18 cellular contexts compared by ENCODE assay signal in the genomic region with DNA sequence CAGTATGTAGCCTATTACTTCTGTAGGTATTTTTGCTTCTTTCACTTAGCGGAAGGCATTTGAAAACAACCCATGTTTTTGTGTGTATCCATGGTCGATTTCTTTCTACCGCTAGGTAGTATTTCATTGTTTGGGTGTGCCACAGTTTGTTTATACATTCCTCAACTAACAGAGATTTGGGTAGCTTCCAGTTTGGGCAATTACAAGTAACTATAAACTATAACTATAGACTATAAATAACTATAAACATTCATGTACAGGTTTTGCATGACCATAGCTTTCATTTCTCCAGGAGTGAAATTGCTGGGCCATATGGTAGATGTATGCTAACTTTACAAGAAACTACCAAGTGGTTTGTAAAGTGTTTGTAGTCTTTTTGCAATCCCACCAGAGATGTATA. TPM values are rescaled to one million over a fixed set of nuclear protein-coding genes. Genes with fewer than 3 reads are reported as not detected.
DNase-seq lines count a peak whose midpoint lies in the region; TF ChIP-seq lines count a peak whose summit lies in the region.
"Had no signal": no experiment of that assay in that cellular context is flagged by ENCODE, and none has a peak within 500 bp of the region (broad histone marks: within the 10 kb centered on the region; RNA-seq: fewer than 3 reads in every experiment).

No MANE protein-coding gene starts in this region.

- no peak for TF ChIP-seq POLR2A in sigmoid colon (IDR thresholded peaks at IDR 0.05)

- no peaks in the 10 kb centered on the region for H3K9me3 ChIP-seq in hepatocyte (ENCODE audit: low read depth)
- no peaks in the 10 kb centered on the region for H3K9me3 ChIP-seq in sigmoid colon

- no peak overlapping the region for H3K4me2 ChIP-seq in hepatocyte

- no peaks in the 10 kb centered on the region for H3K27me3 ChIP-seq in hepatocyte
- no peaks in the 10 kb centered on the region for H3K27me3 ChIP-seq in sigmoid colon

- intact Hi-C loops in sigmoid colon (cut with DNase I): no loop called here

- H4K20me1 ChIP-seq in hepatocyte (ENCODE audit: insufficient read depth, poor library complexity, severe bottlenecking): no peaks in the 10 kb centered on the region

- no peaks in the 10 kb centered on the region for H3K79me2 ChIP-seq in hepatocyte

- H3K4me3 ChIP-seq in hepatocyte (no peak overlapping the region), sigmoid colon (no peak overlapping the region)
- H3K4me3 ChIP-seq: GM23248 had no signal

- no peaks in the 10 kb centered on the region for H3K36me3 ChIP-seq in hepatocyte (replicated peaks; ENCODE audit: insufficient read depth, low read depth)
- no peaks in the 10 kb centered on the region for H3K36me3 ChIP-seq in sigmoid colon

- WGBS in hepatocyte (ENCODE audit: low lambda C conversion rate, missing lambda C conversion rate): 67% methylated on average over 3 of the region's 3 CpGs
- 16 to 59% methylated on average over 3 of the region's 3 CpGs for WGBS in sigmoid colon, 2 donors

- H2AFZ ChIP-seq in hepatocyte: no peak overlapping the region
- H2AFZ ChIP-seq: GM23248 had no signal

- H3K4me1 ChIP-seq in hepatocyte (ENCODE audit: insufficient read depth): no peaks in the 10 kb centered on the region
- no peaks in the 10 kb centered on the region for H3K4me1 ChIP-seq in sigmoid colon

- DNase-seq in H4 (ENCODE audit: low spot score) (peak; percentile 14), M059J (ENCODE audit: low read depth) (peak; percentile 7), hepatocyte (ENCODE audit: low spot score) (no peak), sigmoid colon (no peak), NCI-H446 (lab: John Stamatoyannopoulos, UW) (no peak)
- DNase-seq in activated CD4-positive, alpha-beta T cell treated with anti-CD3 and anti-CD28 coated beads, Interleukin-2, amount 50 U/mL, for 1 hour: no peak
- no peak for DNase-seq in activated effector memory CD4-positive, alpha-beta T cell treated with Interleukin-2 at 50 U/mL for 16 hours
- DNase-seq: 8988T; C1 segment of cervical spinal cord; Calu3; CD4-positive, alpha-beta memory T cell; COR-L47; DMS53; DMS79 treated with DMSO at 0.1 percent for 48 hours; GF-D8; GM23248; H9; HFFc6 had no signal

- TF ChIP-seq CTCF in hepatocyte (IDR thresholded peaks at IDR 0.05; ENCODE audit: poor library complexity) (no peak), sigmoid colon (IDR thresholded peaks at IDR 0.05) (no peak)

- H3K27ac ChIP-seq in hepatocyte (peak overlapping the region; percentile 9), sigmoid colon (no peak overlapping the region)
- H3K27ac ChIP-seq: GM23248 had no signal

- no peak for TF ChIP-seq EP300 in sigmoid colon (IDR thresholded peaks at IDR 0.05)

- no peaks in the 10 kb centered on the region for H3K9me2 ChIP-seq in hepatocyte (replicated peaks; ENCODE audit: insufficient read depth)

RNA-seq across cellular contexts. Expression of gene LYRM9, which starts 40.0 kb away (rescaled TPM):
- 3.3 and 3.9 TPM in 2 replicates for total RNA-seq in H4 (2014; rRNA removed; shearing (Covaris generic))
- 2.0 and 7.2 TPM in 2 replicates for total RNA-seq in M059J (2014; rRNA removed; shearing (Covaris generic))
- total RNA-seq in hepatocyte (9.0 and 12.2 TPM in 2 replicates), sigmoid colon (10 to 100 TPM; 15.5 to 27.1 (median 19.7) TPM)
- polyA plus RNA-seq in hepatocyte (10.5 and 11.5 TPM in 2 replicates), sigmoid colon (1 to 10 TPM; 2.1 to 10.0 (median 7.8) TPM)

RNA-seq across cellular contexts. Expression of gene NOS2, which starts 52.8 kb away (rescaled TPM):
- total RNA-seq in H4 (2014; rRNA removed; shearing (Covaris generic)): 0.02 TPM in 1 of 2 replicates, not detected in the other
- total RNA-seq in M059J (2014; rRNA removed; shearing (Covaris generic)): not detected in 2 replicates
- 6.7 TPM in 2 replicates for total RNA-seq in hepatocyte
- polyA plus RNA-seq in hepatocyte: 2.5 and 7.9 TPM in 2 replicates
- total RNA-seq in sigmoid colon: under 1 TPM in 3 of 4 donors, not detected in 1; 0.16 to 0.83 (median 0.41) TPM
- 10 to 100 TPM in 1 of 3 donors, 1 to 10 TPM in 2; 3.6 to 94.0 (median 6.5) TPM for polyA plus RNA-seq in sigmoid colon
- total RNA-seq: Calu3, GM23248, HFFc6 had no signal
- polyA plus RNA-seq: GM23248 had no signal

Comparison
In these comparisons a context has a peak if more than half of its experiments do, and no peak if none do; other contexts are left out.
1. DNase-seq: peak in H4 (single experiment) and M059J (single experiment); none in hepatocyte (single experiment), sigmoid colon (single experiment), activated CD4-positive, alpha-beta T cell treated with anti-CD3 and anti-CD28 coated beads, Interleukin-2, amount 50 U/mL, for 1 hour (single experiment), NCI-H446 (0 of 2) and activated effector memory CD4-positive, alpha-beta T cell treated with Interleukin-2 at 50 U/mL for 16 hours (single experiment).